In the genomic region with DNA sequence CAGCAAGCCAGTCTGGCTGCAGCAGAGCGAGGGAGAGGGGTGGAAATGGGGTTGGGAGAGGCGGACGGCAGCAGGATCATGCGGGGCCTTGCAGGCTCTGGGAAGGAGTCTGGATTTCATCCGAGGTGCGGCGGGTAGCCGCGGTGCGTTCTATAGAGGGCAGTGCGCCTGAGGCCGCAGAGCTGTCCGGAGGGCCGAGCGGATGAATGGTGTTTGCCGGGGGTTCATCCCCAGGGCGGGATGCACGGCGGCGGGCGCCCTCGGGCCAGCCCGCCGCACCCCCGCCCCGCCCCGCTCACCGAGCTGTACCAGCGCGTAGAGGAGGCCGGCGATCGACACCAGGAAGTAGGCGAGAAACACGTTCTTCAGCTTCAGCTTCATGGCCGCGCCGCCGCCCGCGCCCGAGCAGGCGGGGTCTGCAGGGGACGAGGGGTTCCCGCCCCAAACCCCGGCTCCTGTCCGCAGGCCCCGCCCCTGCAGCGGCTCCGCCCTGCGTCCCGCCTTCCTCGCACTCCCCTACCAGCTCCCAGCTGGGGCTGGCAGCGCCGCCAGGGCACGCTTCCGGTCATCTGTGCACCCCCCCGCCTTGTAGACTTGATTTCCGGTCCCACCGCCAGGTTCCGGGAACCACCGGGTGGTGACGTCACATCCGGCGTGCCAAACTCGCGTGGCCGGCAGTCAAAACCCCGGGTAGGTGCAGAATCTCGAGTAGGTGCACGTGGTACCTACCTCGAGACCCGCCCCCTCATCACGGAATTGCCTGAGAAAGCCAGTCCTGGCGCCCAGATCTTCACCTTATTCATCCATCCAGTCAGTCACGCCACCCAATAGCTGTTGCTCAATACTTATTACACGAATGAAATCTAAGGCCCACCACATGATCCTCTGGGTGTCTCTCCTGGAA, we compare ENCODE assay signal across 8 cellular contexts. TPM values are rescaled to one million over a fixed set of nuclear protein-coding genes. Genes with fewer than 3 reads are reported as not detected.
DNase-seq lines count a peak whose midpoint lies in the region; ATAC-seq and TF ChIP-seq lines count a peak whose summit lies in the region.

Gene B3GAT3, minus strand, starts transcription at position 420 of the 904 bp plus-strand sequence. Its CDS starts 39 bp downstream, at position 381.

- no peaks in the 10 kb centered on the region for H3K9me3 Mint-ChIP-seq in activated naive CD8-positive, alpha-beta T cell treated with anti-CD3 and anti-CD28 coated beads, Interleukin-2, amount 10 ng/mL, durations not matched to agents 7 days and 5 days

- H3K9ac ChIP-seq in SU-DHL-6 (ENCODE audit: low read length) = peak within 1 kb of the TSS; percentile 96

- H3K4me2 ChIP-seq in SU-DHL-6 (ENCODE audit: low read depth, low read length, poor library complexity, severe bottlenecking) = peak within 1 kb of the TSS; percentile 97

- H3F3A ChIP-seq in SU-DHL-6 (ENCODE audit: insufficient read depth) = peaks cover 29% of the 10 kb centered on the region

- POLR2A ChIA-PET in activated naive CD8-positive, alpha-beta T cell treated with anti-CD3 and anti-CD28 coated beads, Interleukin-2, amount 10 ng/mL, durations not matched to agents 7 days and 5 days (lab: Charles Lee) = interaction anchor here (0.6 to 5.8 kb wide), 29 partner anchors 10 to 259 kb away, joined by 3 to 48 read pairs (median 5); partner anchors contain the start of genes C11orf98, CSKMT, EEF1G and EML3

- H3K27ac ChIP-seq in SU-DHL-6 (ENCODE audit: low read depth, low read length) (peak within 1 kb of the TSS; percentile 89), ovary (peak within 1 kb of the TSS; percentile 11 to 69), thyroid gland (peak within 1 kb of the TSS; percentile 49 to 77 (median 67))

- H3K4me3 Mint-ChIP-seq in activated naive CD8-positive, alpha-beta T cell treated with anti-CD3 and anti-CD28 coated beads, Interleukin-2, amount 10 ng/mL, durations not matched to agents 7 days and 5 days = peak within 1 kb of the TSS; percentile 93

- no peaks in the 10 kb centered on the region for H3K9me3 ChIP-seq in SU-DHL-6 (ENCODE audit: insufficient read depth, low read length)
- no peaks in the 10 kb centered on the region for H3K9me3 ChIP-seq in ovary
- H3K9me3 ChIP-seq in thyroid gland = no peaks in the 10 kb centered on the region

- peaks cover 21% of the 10 kb centered on the region for H3K36me3 Mint-ChIP-seq in activated naive CD8-positive, alpha-beta T cell treated with anti-CD3 and anti-CD28 coated beads, Interleukin-2, amount 10 ng/mL, durations not matched to agents 7 days and 5 days

- peak; percentile 98 for TF ChIP-seq EP300 in ovary (IDR thresholded peaks at IDR 0.05)

- H3K4me1 ChIP-seq in ovary (ENCODE audit: insufficient read depth) (peaks cover 1% of the 10 kb centered on the region), thyroid gland (peaks cover 4 to 14% of the 10 kb centered on the region in 2 donors)

- H3K27me3 ChIP-seq in SU-DHL-6 (ENCODE audit: low read length) (no peaks in the 10 kb centered on the region), ovary (no peaks in the 10 kb centered on the region), thyroid gland (no peaks in the 10 kb centered on the region)

- no peaks in the 10 kb centered on the region for H4K20me1 ChIP-seq in SU-DHL-6 (ENCODE audit: low read depth, low read length)

- peak within 1 kb of the TSS; percentile 99 for H3K27ac Mint-ChIP-seq in activated naive CD8-positive, alpha-beta T cell treated with anti-CD3 and anti-CD28 coated beads, Interleukin-2, amount 10 ng/mL, durations not matched to agents 7 days and 5 days

- H3K36me3 ChIP-seq in SU-DHL-6 (ENCODE audit: low read length) (no peaks in the 10 kb centered on the region), ovary (no peaks in the 10 kb centered on the region), thyroid gland (peaks cover 16 to 26% of the 10 kb centered on the region in 2 donors)

- DNase-seq in NCI-H128 (lab: John Stamatoyannopoulos, UW; ENCODE audit: unreplicated experiment) = peak; percentile 95
- DNase-seq in activated naive CD8-positive, alpha-beta T cell treated with anti-CD3 and anti-CD28 coated beads, Interleukin-2, amount 10 ng/mL, durations not matched to agents 7 days and 5 days = peak; percentile 94
- DNase-seq in Right ventricle myocardium inferior (ENCODE audit: missing footprints) = peak; percentile 99
- peak; percentile 98 to 99 (median 99) for DNase-seq in ovary
- peak; percentile 99 to 100 for DNase-seq in thyroid gland

- peak; percentile 67 for TF ChIP-seq POLR2A in GM10847 (IDR thresholded peaks at IDR 0.05; ENCODE audit: extremely low read depth, insufficient read length)
- TF ChIP-seq POLR2A in ovary (IDR thresholded peaks at IDR 0.05) = peak; percentile 62
- TF ChIP-seq POLR2A in thyroid gland (IDR thresholded peaks at IDR 0.05) = peak in 1 of 2 donors; percentile 86

- H3K4me3 ChIP-seq in SU-DHL-6 (ENCODE audit: insufficient read depth, low read length, poor library complexity, severe bottlenecking) (peak within 1 kb of the TSS; percentile 97), ovary (peak within 1 kb of the TSS; percentile 76), thyroid gland (replicated peaks in 1 of 3) (peak within 1 kb of the TSS; percentile 19 to 54 (median 28))

- no peaks in the 10 kb centered on the region for H3K9me2 ChIP-seq in SU-DHL-6 (replicated peaks; ENCODE audit: insufficient read depth, low read length)

- WGBS in ovary, 3 donors = 1 to 2% (median 1%) methylated on average over 44 to 77 of the region's 77 CpGs
- WGBS in thyroid gland, 2 donors = 1 to 2% methylated on average over 26 to 31 of the region's 77 CpGs

- intact Hi-C loops in Right ventricle myocardium inferior (cut with DNase I) (loop anchor here (2.0 kb wide), 1 partner anchor 23 kb away; no protein-coding TSS in a partner anchor), ovary (cut with DNase I) (loop anchor here in 1 of 4 donors (2.0 kb wide), 1 partner anchor 25 kb away; the partner anchor contains the start of gene GANAB), thyroid gland (cut with DNase I) (no loop called here)

- ATAC-seq in HG02678 (IDR thresholded peaks at IDR 0.05; ENCODE audit: unreplicated experiment) (peak; percentile 96), Right ventricle myocardium inferior (peak; percentile 99)
- peak; percentile 87 for ATAC-seq in activated naive CD8-positive, alpha-beta T cell treated with anti-CD3 and anti-CD28 coated beads, Interleukin-2, amount 10 ng/mL, durations not matched to agents 7 days and 5 days (ENCODE audit: low read depth)

- peak within 1 kb of the TSS; percentile 62 for H2AFZ ChIP-seq in SU-DHL-6 (ENCODE audit: low read depth, low read length, severe bottlenecking)

- H3K79me2 ChIP-seq in SU-DHL-6 (ENCODE audit: insufficient read depth, low read length) = peaks cover 18% of the 10 kb centered on the region

- peaks cover 24% of the 10 kb centered on the region for H3K4me1 Mint-ChIP-seq in activated naive CD8-positive, alpha-beta T cell treated with anti-CD3 and anti-CD28 coated beads, Interleukin-2, amount 10 ng/mL, durations not matched to agents 7 days and 5 days

- TF ChIP-seq CTCF in SU-DHL-6 (IDR thresholded peaks at IDR 0.05; ENCODE audit: insufficient read depth, low read length, poor library complexity, severe bottlenecking) = no peak
- TF ChIP-seq CTCF in ovary (IDR thresholded peaks at IDR 0.05) = peak in 1 of 3 donors; percentile 56
- TF ChIP-seq CTCF in thyroid gland (IDR thresholded peaks at IDR 0.05) = peak in 1 of 6 experiments; percentile 21

- H3K27me3 Mint-ChIP-seq in activated naive CD8-positive, alpha-beta T cell treated with anti-CD3 and anti-CD28 coated beads, Interleukin-2, amount 10 ng/mL, durations not matched to agents 7 days and 5 days = no peaks in the 10 kb centered on the region

RNA-seq across cellular contexts. Expression of gene B3GAT3, which starts in this region (rescaled TPM):
- total RNA-seq in activated naive CD8-positive, alpha-beta T cell treated with anti-CD3 and anti-CD28 coated beads, Interleukin-2, amount 10 ng/mL, durations not matched to agents 7 days and 5 days = 10 to 100 TPM; 76.1 to 87.0 TPM
- total RNA-seq in Right ventricle myocardium inferior (12.8 TPM), ovary (10 to 100 TPM; 16.6 to 56.6 (median 33.9) TPM), thyroid gland (10 to 100 TPM; 23.0 to 33.4 (median 25.1) TPM)
- 10 to 100 TPM in 1 of 2 donors, 1 to 10 TPM in 1; 1.3 to 29.2 TPM for polyA plus RNA-seq in ovary

Comparison
In these comparisons a context has a peak if more than half of its experiments do, and no peak if none do; other contexts are left out.
1. Peak in every context shown above with its lines: DNase-seq, ATAC-seq, H3K4me3 ChIP-seq and H3K27ac ChIP-seq.
2. H3K4me3 ChIP-seq: peak in every context shown above with its lines; median percentile 97 in SU-DHL-6; 76 in ovary; 28 in thyroid gland.